Comparison of ENCODE assay signal across 2 cellular contexts in genomic region chr2:25337276-25337675, GRCh38.
TF ChIP-seq lines count a peak whose summit lies in the region.

No MANE protein-coding gene starts in this region.

TF ChIP-seq in HCT116, 20 proteins besides CTCF, POLR2A, EP300 and RAD21:
- TF ChIP-seq ZNF274 (IDR thresholded peaks at IDR 0.05; ENCODE audit: low read depth, low read length) (no peak), TCF7L2 (IDR thresholded peaks at IDR 0.05; ENCODE audit: borderline replicate concordance, extremely low read depth, insufficient read depth, insufficient read length) (no peak), JUND (IDR thresholded peaks at IDR 0.05) (no peak), EZH2 (IDR thresholded peaks at IDR 0.05) (no peak), YY1 (IDR thresholded peaks at IDR 0.05; ENCODE audit: extremely low read depth, insufficient replicate concordance, low read depth, low read length) (no peak), EZH2phosphoT487 (IDR thresholded peaks at IDR 0.05; ENCODE audit: borderline replicate concordance) (no peak), SP1 (IDR thresholded peaks at IDR 0.05; ENCODE audit: low read depth) (no peak), POLR2AphosphoS5 (IDR thresholded peaks at IDR 0.05; ENCODE audit: low read depth, low read length) (no peak), EGR1 (IDR thresholded peaks at IDR 0.05; ENCODE audit: low read depth) (no peak), SIN3A (IDR thresholded peaks at IDR 0.05; ENCODE audit: low read depth) (no peak), SRF (IDR thresholded peaks at IDR 0.05; ENCODE audit: low read depth) (no peak), ZFX (IDR thresholded peaks at IDR 0.05) (no peak), ELF1 (IDR thresholded peaks at IDR 0.05; ENCODE audit: borderline replicate concordance, low read depth) (no peak), FOSL1 (IDR thresholded peaks at IDR 0.05; ENCODE audit: low read depth) (no peak), ZBTB33 (IDR thresholded peaks at IDR 0.05; ENCODE audit: extremely low read depth, insufficient replicate concordance, low read length) (no peak), CBX3 (IDR thresholded peaks at IDR 0.05; ENCODE audit: low read depth) (no peak), CEBPB (IDR thresholded peaks at IDR 0.05; ENCODE audit: low read depth) (no peak)
- TF ChIP-seq, protein P1, sequence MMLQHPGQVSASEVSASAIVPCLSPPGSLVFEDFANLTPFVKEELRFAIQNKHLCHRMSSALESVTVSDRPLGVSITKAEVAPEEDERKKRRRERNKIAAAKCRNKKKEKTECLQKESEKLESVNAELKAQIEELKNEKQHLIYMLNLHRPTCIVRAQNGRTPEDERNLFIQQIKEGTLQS (IDR thresholded peaks at IDR 0.05): no peak
- TF ChIP-seq, protein P2, sequence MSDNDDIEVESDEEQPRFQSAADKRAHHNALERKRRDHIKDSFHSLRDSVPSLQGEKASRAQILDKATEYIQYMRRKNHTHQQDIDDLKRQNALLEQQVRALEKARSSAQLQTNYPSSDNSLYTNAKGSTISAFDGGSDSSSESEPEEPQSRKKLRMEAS (IDR thresholded peaks at IDR 0.05): no peak
- TF ChIP-seq, protein P3, sequence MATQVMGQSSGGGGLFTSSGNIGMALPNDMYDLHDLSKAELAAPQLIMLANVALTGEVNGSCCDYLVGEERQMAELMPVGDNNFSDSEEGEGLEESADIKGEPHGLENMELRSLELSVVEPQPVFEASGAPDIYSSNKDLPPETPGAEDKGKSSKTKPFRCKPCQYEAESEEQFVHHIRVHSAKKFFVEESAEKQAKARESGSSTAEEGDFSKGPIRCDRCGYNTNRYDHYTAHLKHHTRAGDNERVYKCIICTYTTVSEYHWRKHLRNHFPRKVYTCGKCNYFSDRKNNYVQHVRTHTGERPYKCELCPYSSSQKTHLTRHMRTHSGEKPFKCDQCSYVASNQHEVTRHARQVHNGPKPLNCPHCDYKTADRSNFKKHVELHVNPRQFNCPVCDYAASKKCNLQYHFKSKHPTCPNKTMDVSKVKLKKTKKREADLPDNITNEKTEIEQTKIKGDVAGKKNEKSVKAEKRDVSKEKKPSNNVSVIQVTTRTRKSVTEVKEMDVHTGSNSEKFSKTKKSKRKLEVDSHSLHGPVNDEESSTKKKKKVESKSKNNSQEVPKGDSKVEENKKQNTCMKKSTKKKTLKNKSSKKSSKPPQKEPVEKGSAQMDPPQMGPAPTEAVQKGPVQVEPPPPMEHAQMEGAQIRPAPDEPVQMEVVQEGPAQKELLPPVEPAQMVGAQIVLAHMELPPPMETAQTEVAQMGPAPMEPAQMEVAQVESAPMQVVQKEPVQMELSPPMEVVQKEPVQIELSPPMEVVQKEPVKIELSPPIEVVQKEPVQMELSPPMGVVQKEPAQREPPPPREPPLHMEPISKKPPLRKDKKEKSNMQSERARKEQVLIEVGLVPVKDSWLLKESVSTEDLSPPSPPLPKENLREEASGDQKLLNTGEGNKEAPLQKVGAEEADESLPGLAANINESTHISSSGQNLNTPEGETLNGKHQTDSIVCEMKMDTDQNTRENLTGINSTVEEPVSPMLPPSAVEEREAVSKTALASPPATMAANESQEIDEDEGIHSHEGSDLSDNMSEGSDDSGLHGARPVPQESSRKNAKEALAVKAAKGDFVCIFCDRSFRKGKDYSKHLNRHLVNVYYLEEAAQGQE (IDR thresholded peaks at IDR 0.05; ENCODE audit: low read depth): no peak

TF ChIP-seq in GM12878, 131 proteins besides CTCF, POLR2A, EP300 and RAD21:
- TF ChIP-seq KLF5 (IDR thresholded peaks at IDR 0.05; ENCODE audit: partially characterized antibody): no peak
- TF ChIP-seq MLLT1 (IDR thresholded peaks at IDR 0.05): 0 out of 2 replicates have a peak, but pooled peaks have one; percentile 63
- TF ChIP-seq POLR2AphosphoS5 (IDR thresholded peaks at IDR 0.05; ENCODE audit: low read length): no peak
TF ChIP-seq in GM12878: peak in this region for 1.
